Comparison of ENCODE assay signal across 10 cellular contexts in genomic region chr6:158769696-158770446, GRCh38. TPM values are rescaled to one million over a fixed set of nuclear protein-coding genes. Genes with fewer than 3 reads are reported as not detected.
DNase-seq lines count a peak whose midpoint lies in the region; ATAC-seq and TF ChIP-seq lines count a peak whose summit lies in the region.
"Had no signal": no experiment of that assay in that cellular context is flagged by ENCODE, and none has a peak within 500 bp of the region (broad histone marks: within the 10 kb centered on the region; RNA-seq: fewer than 3 reads in every experiment).

No MANE protein-coding gene starts in this region.

- no peak overlapping the region for H3K4me3 ChIP-seq in CD8-positive, alpha-beta memory T cell (ENCODE audit: low read length)
- H3K4me3 ChIP-seq: ovary, stomach had no signal

- no peak overlapping the region for H3K27ac ChIP-seq in CD8-positive, alpha-beta memory T cell (ENCODE audit: low read depth, low read length)
- H3K27ac ChIP-seq: ovary had no signal

- no peaks in the 10 kb centered on the region for H3K9me3 ChIP-seq in CD8-positive, alpha-beta memory T cell (ENCODE audit: low read length)
- H3K9me3 ChIP-seq: ovary, stomach had no signal

- peaks cover 0 to 7% (median 0%) of the 10 kb centered on the region in 5 donors for H3K9me3 Mint-ChIP-seq in CD8-positive, alpha-beta memory T cell
- H3K9me3 Mint-ChIP-seq in brain: no peaks in the 10 kb centered on the region
- no peaks in the 10 kb centered on the region for H3K9me3 Mint-ChIP-seq in naive thymus-derived CD8-positive, alpha-beta T cell

- no peak for ATAC-seq in naive thymus-derived CD8-positive, alpha-beta T cell

- TF ChIP-seq CTCF in brain (conservative IDR thresholded peaks at IDR 0.05): no peak

- DNase-seq in CD8-positive, alpha-beta memory T cell: no peak
- peak; percentile 30 for DNase-seq in NCI-H187 treated with DMSO at 0.1 percent for 48 hours (lab: John Stamatoyannopoulos, UW)
- no peak for DNase-seq in naive thymus-derived CD8-positive, alpha-beta T cell
- DNase-seq in NCI-H748 treated with DMSO at 0.1 percent for 48 hours (lab: John Stamatoyannopoulos, UW): no peak
- no peak for DNase-seq in COLO668 (lab: John Stamatoyannopoulos, UW; ENCODE audit: unreplicated experiment)
- no peak for DNase-seq in activated effector memory CD4-positive, alpha-beta T cell treated with anti-CD3 and anti-CD28 coated beads, Interleukin-2, amount 50 U/mL, for 16 hours
- DNase-seq in DMS114 treated with DMSO at 0.1 percent for 48 hours (lab: John Stamatoyannopoulos, UW; ENCODE audit: unreplicated experiment): no peak
- DNase-seq: stomach had no signal

- H3K4me1 ChIP-seq in CD8-positive, alpha-beta memory T cell (ENCODE audit: insufficient read depth, low read length): peaks cover 36% of the 10 kb centered on the region

- POLR2A ChIA-PET in CD8-positive, alpha-beta memory T cell (lab: Charles Lee): no interaction called here
- POLR2A ChIA-PET in naive thymus-derived CD8-positive, alpha-beta T cell (lab: Charles Lee): interaction anchor here (0.6 kb wide), 1 partner anchor 148 kb away, joined by 3 read pairs; no protein-coding TSS in a partner anchor

- H3K36me3 ChIP-seq in CD8-positive, alpha-beta memory T cell (ENCODE audit: insufficient read depth, low read length): peaks cover 84% of the 10 kb centered on the region
- H3K36me3 ChIP-seq: ovary had no signal

- peak overlapping the region in 5 of 7 donors; percentile 24 to 69 (median 37) for H3K4me3 Mint-ChIP-seq in CD8-positive, alpha-beta memory T cell
- peak overlapping the region in 1 of 5 experiments; percentile 8 for H3K4me3 Mint-ChIP-seq in brain
- H3K4me3 Mint-ChIP-seq in naive thymus-derived CD8-positive, alpha-beta T cell: peak overlapping the region in 4 of 10 donors; percentile 2 to 52 (median 39)

- CTCF ChIA-PET in CD8-positive, alpha-beta memory T cell (lab: Charles Lee): interaction anchor here (1.4 kb wide), 2 partner anchors 61 to 66 kb away, joined by 4 to 6 read pairs; no protein-coding TSS in a partner anchor

- H3K27me3 Mint-ChIP-seq in CD8-positive, alpha-beta memory T cell: peaks cover 0 to 8% of the 10 kb centered on the region in 2 donors
- peaks cover 3% of the 10 kb centered on the region for H3K27me3 Mint-ChIP-seq in brain
- no peaks in the 10 kb centered on the region for H3K27me3 Mint-ChIP-seq in naive thymus-derived CD8-positive, alpha-beta T cell

- peaks cover 36 to 46% (median 45%) of the 10 kb centered on the region in 3 donors for H3K4me1 Mint-ChIP-seq in CD8-positive, alpha-beta memory T cell
- peaks cover 87% of the 10 kb centered on the region for H3K4me1 Mint-ChIP-seq in brain
- H3K4me1 Mint-ChIP-seq in naive thymus-derived CD8-positive, alpha-beta T cell: peaks cover 30 to 39% (median 35%) of the 10 kb centered on the region in 4 donors

- no peaks in the 10 kb centered on the region for H3K27me3 ChIP-seq in CD8-positive, alpha-beta memory T cell (ENCODE audit: insufficient read depth, low read length, poor library complexity, severe bottlenecking)
- H3K27me3 ChIP-seq: ovary, stomach had no signal

- peaks cover 35 to 99% (median 43%) of the 10 kb centered on the region in 3 donors for H3K36me3 Mint-ChIP-seq in CD8-positive, alpha-beta memory T cell
- H3K36me3 Mint-ChIP-seq in brain: peaks cover 74% of the 10 kb centered on the region
- H3K36me3 Mint-ChIP-seq in naive thymus-derived CD8-positive, alpha-beta T cell: peaks cover 4 to 97% (median 46%) of the 10 kb centered on the region in 3 donors

- peak overlapping the region in 7 of 8 donors; percentile 50 to 94 (median 87) for H3K27ac Mint-ChIP-seq in CD8-positive, alpha-beta memory T cell
- peak overlapping the region; percentile 86 to 97 (median 95) for H3K27ac Mint-ChIP-seq in brain
- H3K27ac Mint-ChIP-seq in naive thymus-derived CD8-positive, alpha-beta T cell: peak overlapping the region; percentile 53 to 95 (median 88)

RNA-seq across cellular contexts. Expression of gene EZR, which starts 49.3 kb away (rescaled TPM):
- total RNA-seq in CD8-positive, alpha-beta memory T cell: 100 to 1,000 TPM; 296 to 299 TPM
- 325 TPM for polyA plus RNA-seq in CD8-positive, alpha-beta memory T cell
- polyA plus RNA-seq in brain (ENCODE audit: insufficient read depth, low read depth, low replicate concordance): 317 TPM
- total RNA-seq in naive thymus-derived CD8-positive, alpha-beta T cell: 100 to 1,000 TPM; 202 to 212 TPM
- 100 to 1,000 TPM; 127 to 168 (median 143) TPM for polyA plus RNA-seq in naive thymus-derived CD8-positive, alpha-beta T cell
